In the genomic region with DNA sequence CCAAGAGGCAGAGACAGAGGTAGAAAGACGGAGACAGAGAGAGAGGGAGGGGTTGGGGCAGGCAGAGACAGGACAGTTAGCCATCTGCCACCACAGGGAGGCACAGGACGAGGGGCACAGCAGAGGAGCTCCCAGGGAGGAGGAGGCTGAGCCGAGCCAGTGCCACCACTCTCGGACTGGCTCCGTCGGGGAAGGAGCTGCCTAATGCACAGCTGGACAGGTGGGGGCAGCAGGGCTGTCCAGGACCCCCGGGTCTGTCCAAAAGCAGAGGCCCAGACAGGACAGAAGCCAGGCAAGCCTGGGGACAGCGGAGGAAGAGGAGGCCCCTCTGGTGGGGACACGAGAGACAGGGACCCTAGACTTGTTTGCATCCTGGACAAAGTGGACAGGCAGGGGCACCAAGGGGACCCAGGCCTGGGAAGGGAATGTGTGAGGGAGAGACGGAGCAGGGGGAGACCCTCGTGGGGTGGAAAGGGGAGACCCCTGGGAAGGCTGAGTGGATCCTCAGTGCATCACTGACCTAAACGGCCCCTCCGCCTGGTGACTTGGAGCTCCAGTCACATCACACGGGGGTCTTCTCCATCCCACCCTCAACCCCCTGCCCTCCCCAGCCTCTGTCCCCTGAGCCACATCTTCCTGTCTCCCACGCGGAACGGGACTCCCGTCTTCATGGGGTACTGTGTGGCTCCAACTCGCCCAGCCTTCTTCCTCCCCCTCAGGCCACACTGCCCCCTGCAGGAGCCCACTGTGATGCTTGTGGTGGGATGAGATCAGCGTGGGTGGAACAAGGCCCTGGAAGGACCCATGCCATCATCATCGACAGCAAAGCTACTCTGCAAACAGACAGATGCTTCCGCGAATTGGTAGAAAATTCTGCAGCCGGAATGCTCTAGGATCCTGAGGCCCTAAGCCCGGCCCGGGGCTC, we compare ENCODE assay signal across 10 cellular contexts. TPM values are rescaled to one million over a fixed set of nuclear protein-coding genes. Genes with fewer than 3 reads are reported as not detected.
DNase-seq lines count a peak whose midpoint lies in the region; ATAC-seq and TF ChIP-seq lines count a peak whose summit lies in the region.
"Had no signal": no experiment of that assay in that cellular context is flagged by ENCODE, and none has a peak within 500 bp of the region (broad histone marks: within the 10 kb centered on the region; RNA-seq: fewer than 3 reads in every experiment).

No MANE protein-coding gene starts in this region.

- no peaks in the 10 kb centered on the region for H3K9me3 Mint-ChIP-seq in activated T-cell treated with anti-CD3 and anti-CD28 coated beads, Interleukin-2, amount 50 U/mL, for 72 hours
- H3K9me3 Mint-ChIP-seq: activated naive CD4-positive, alpha-beta T cell treated with anti-CD3 and anti-CD28 coated beads for 36 hours had no signal

- no peaks in the 10 kb centered on the region for H3K4me1 ChIP-seq in MM.1S (ENCODE audit: low read length)
- peaks cover 0 to 21% (median 5%) of the 10 kb centered on the region in 3 donors for H3K4me1 ChIP-seq in esophagus squamous epithelium

- H3K36me3 Mint-ChIP-seq in activated T-cell treated with anti-CD3 and anti-CD28 coated beads, Interleukin-2, amount 50 U/mL, for 72 hours (ENCODE audit: insufficient read depth in 2 of 2) = no peaks in the 10 kb centered on the region

- H3K27ac ChIP-seq in MM.1S (ENCODE audit: low read length) (no peak overlapping the region), esophagus squamous epithelium (peak overlapping the region; percentile 18 to 86 (median 75))

- H3K9me2 ChIP-seq in MM.1S (replicated peaks; ENCODE audit: insufficient read depth, low read length) = no peaks in the 10 kb centered on the region

- H3K4me3 ChIP-seq in MM.1S (ENCODE audit: low read length) = no peak overlapping the region
- peak overlapping the region in 3 of 4 donors; percentile 20 to 56 (median 37) for H3K4me3 ChIP-seq in esophagus squamous epithelium

- H3K27me3 Mint-ChIP-seq in activated T-cell treated with anti-CD3 and anti-CD28 coated beads, Interleukin-2, amount 50 U/mL, for 72 hours (ENCODE audit: low read depth) = peaks cover 14% of the 10 kb centered on the region

- H3K79me2 ChIP-seq in MM.1S (ENCODE audit: low read length) = no peaks in the 10 kb centered on the region

- no peaks in the 10 kb centered on the region for H3F3A ChIP-seq in MM.1S (ENCODE audit: insufficient read depth, low read length)

- no peak overlapping the region for H2AFZ ChIP-seq in MM.1S (ENCODE audit: low read length)

- no peak overlapping the region for H3K4me2 ChIP-seq in MM.1S (ENCODE audit: low read depth, low read length)

- ATAC-seq in HG02970 (IDR thresholded peaks at IDR 0.05; ENCODE audit: low FRiP score, unreplicated experiment) (no peak), HG02870 (IDR thresholded peaks at IDR 0.05; ENCODE audit: unreplicated experiment) (no peak)
- ATAC-seq in activated T-cell treated with anti-CD3 and anti-CD28 coated beads, Interleukin-2, amount 50 U/mL, for 72 hours (replicated peaks in 1 of 2) = no peak

- no peaks in the 10 kb centered on the region for H3K9me3 ChIP-seq in MM.1S (replicated peaks; ENCODE audit: insufficient read depth, low read length)
- H3K9me3 ChIP-seq in esophagus squamous epithelium = no peaks in the 10 kb centered on the region

- DNase-seq in EH (ENCODE audit: low read depth) (peak; percentile 14), MM.1S (no peak), esophagus squamous epithelium (lab: John Stamatoyannopoulos, UW) (no peak), posterior vena cava (ENCODE audit: low spot score) (peak; percentile 82), H4 (ENCODE audit: low spot score) (no peak)
- no peak for DNase-seq in activated T-cell treated with anti-CD3 and anti-CD28 coated beads, Interleukin-2, amount 50 U/mL, for 72 hours
- DNase-seq: activated naive CD4-positive, alpha-beta T cell treated with anti-CD3 and anti-CD28 coated beads for 36 hours; stimulated activated CD4-positive, alpha-beta T cell treated with anti-CD3 and anti-CD28 coated beads, Interleukin-12 subunit alpha, Interleukin-12 subunit beta, amount 100 ng/mL, for 4 hours had no signal

- TF ChIP-seq CTCF in MM.1S (IDR thresholded peaks at IDR 0.05; ENCODE audit: low read length) (peak; percentile 34), esophagus squamous epithelium (IDR thresholded peaks at IDR 0.05) (no peak)

- H3K27ac Mint-ChIP-seq in activated T-cell treated with anti-CD3 and anti-CD28 coated beads, Interleukin-2, amount 50 U/mL, for 72 hours = no peak overlapping the region
- H3K27ac Mint-ChIP-seq: activated naive CD4-positive, alpha-beta T cell treated with anti-CD3 and anti-CD28 coated beads for 36 hours had no signal

- intact Hi-C loops in esophagus squamous epithelium (cut with DNase I) = no loop called here
- intact Hi-C loops in posterior vena cava (cut with DNase I) = no loop called here

- no peak overlapping the region for H3K4me3 Mint-ChIP-seq in activated T-cell treated with anti-CD3 and anti-CD28 coated beads, Interleukin-2, amount 50 U/mL, for 72 hours
- H3K4me3 Mint-ChIP-seq: activated naive CD4-positive, alpha-beta T cell treated with anti-CD3 and anti-CD28 coated beads for 36 hours had no signal

- WGBS in esophagus squamous epithelium, 2 donors = 60 to 72% methylated on average over 12 to 22 of the region's 26 CpGs

- H4K20me1 ChIP-seq in MM.1S (ENCODE audit: insufficient read depth, low read length) = no peaks in the 10 kb centered on the region

- no peak overlapping the region for H3K9ac ChIP-seq in MM.1S (ENCODE audit: low read length)

- TF ChIP-seq POLR2A in esophagus squamous epithelium (IDR thresholded peaks at IDR 0.05) = no peak

- H3K27me3 ChIP-seq in MM.1S (replicated peaks; ENCODE audit: insufficient read depth, low read length) (peaks cover 100% of the 10 kb centered on the region), esophagus squamous epithelium (peaks cover 0 to 32% (median 0%) of the 10 kb centered on the region in 4 donors)

- no peaks in the 10 kb centered on the region for H3K36me3 ChIP-seq in MM.1S (replicated peaks; ENCODE audit: insufficient read depth, low read length)
- H3K36me3 ChIP-seq in esophagus squamous epithelium = no peaks in the 10 kb centered on the region

- no peaks in the 10 kb centered on the region for H3K4me1 Mint-ChIP-seq in activated T-cell treated with anti-CD3 and anti-CD28 coated beads, Interleukin-2, amount 50 U/mL, for 72 hours (ENCODE audit: low read depth)

RNA-seq across cellular contexts. Expression of a gene that starts 0.9 kb away (rescaled TPM):
- 10 to 100 TPM in 1 of 4 donors, 1 to 10 TPM in 2, under 1 TPM in 1; 0.61 to 21.6 (median 4.5) TPM for total RNA-seq in esophagus squamous epithelium
- total RNA-seq in posterior vena cava = 10 to 100 TPM; 19.8 to 48.4 TPM
- not detected in 2 replicates for total RNA-seq in H4 (2014; rRNA removed; shearing (Covaris generic))
- not detected for total RNA-seq in activated T-cell treated with anti-CD3 and anti-CD28 coated beads, Interleukin-2, amount 50 U/mL, for 72 hours
- total RNA-seq: activated naive CD4-positive, alpha-beta T cell treated with anti-CD3 and anti-CD28 coated beads for 36 hours had no signal

RNA-seq across cellular contexts. Expression of a gene that starts 17.9 kb away (rescaled TPM):
- total RNA-seq in esophagus squamous epithelium (not detected), posterior vena cava (under 1 TPM in 1 of 2 donors, not detected in 1; 0.10 TPM)
- total RNA-seq in H4 (2014; rRNA removed; shearing (Covaris generic)) = not detected in 2 replicates
- total RNA-seq in activated T-cell treated with anti-CD3 and anti-CD28 coated beads, Interleukin-2, amount 50 U/mL, for 72 hours = not detected

RNA-seq across cellular contexts. Expression of a gene that starts 35.0 kb away (rescaled TPM):
- total RNA-seq in esophagus squamous epithelium = not detected
- not detected for total RNA-seq in posterior vena cava
- not detected in 2 replicates for total RNA-seq in H4 (2014; rRNA removed; shearing (Covaris generic))
- not detected for total RNA-seq in activated T-cell treated with anti-CD3 and anti-CD28 coated beads, Interleukin-2, amount 50 U/mL, for 72 hours
- total RNA-seq: activated naive CD4-positive, alpha-beta T cell treated with anti-CD3 and anti-CD28 coated beads for 36 hours had no signal

Comparison
In these comparisons a context has a peak if more than half of its experiments do, and no peak if none do; other contexts are left out.
1. DNase-seq: peak in EH (single experiment) and posterior vena cava (single experiment); none in MM.1S (single experiment), esophagus squamous epithelium (single experiment), H4 (single experiment) and activated T-cell treated with anti-CD3 and anti-CD28 coated beads, Interleukin-2, amount 50 U/mL, for 72 hours (0 of 2).